In the genomic region with DNA sequence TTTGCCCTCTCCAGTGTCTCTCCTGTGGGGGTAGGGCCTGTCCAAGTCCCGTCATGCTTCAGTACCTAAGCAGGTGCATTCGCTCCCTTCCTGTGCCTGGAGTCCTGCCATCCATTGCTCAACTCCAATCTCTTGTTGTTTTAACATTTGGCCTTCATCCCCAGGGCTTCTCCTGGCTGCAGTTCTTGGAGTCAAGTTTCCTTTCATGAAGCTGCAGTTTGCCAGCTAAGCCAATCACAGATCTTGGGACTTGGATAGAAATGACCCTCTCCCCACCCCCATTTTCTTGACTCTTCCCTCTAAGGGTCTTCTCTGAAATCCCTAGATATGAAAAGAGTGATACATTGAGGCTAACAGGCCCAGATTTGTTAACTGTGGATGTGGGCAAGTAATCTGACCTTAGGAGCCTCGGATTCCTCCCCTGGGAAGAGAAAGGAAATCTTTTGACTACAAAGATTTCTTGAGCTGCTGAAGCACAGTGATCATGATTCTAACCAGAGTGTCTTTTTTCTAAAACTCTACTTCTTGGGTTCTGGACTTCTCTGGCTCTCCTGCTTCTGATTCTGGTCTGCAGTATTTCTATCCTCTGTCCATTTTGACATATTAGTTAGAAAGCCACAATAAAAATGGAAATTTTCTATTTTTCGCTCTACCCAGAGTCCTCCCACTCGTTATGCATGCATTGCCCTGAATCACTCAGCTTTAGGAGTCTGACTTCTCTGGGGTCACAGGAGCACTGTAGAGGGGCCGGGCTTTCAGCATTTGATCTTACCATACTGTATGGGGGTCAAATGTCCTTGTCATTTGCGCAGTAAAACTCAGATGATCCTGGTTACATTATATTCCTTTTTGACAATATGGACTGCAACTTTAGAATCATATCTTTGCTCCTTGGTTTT, we compare ENCODE assay signal across 8 cellular contexts.
DNase-seq lines count a peak whose midpoint lies in the region; ATAC-seq, FAIRE-seq and TF ChIP-seq lines count a peak whose summit lies in the region.

No MANE protein-coding gene starts in this region.

- POLR2A ChIA-PET in OCI-LY7 (lab: Charles Lee) = interaction anchor here (0.6 kb wide), 1 partner anchor 269 kb away, joined by 3 read pairs; no protein-coding TSS in a partner anchor

- CTCF ChIA-PET in OCI-LY7 (lab: Charles Lee; ENCODE audit: unreplicated experiment) = no interaction called here

- peaks cover 7% of the 10 kb centered on the region for H3K4me1 ChIP-seq in OCI-LY7 (ENCODE audit: insufficient read depth, low read length, poor library complexity, severe bottlenecking)

- no peaks in the 10 kb centered on the region for H4K20me1 ChIP-seq in OCI-LY7 (ENCODE audit: insufficient read depth, low read length)

- H3K4me2 ChIP-seq in OCI-LY7 (ENCODE audit: low read length) = 0 out of 2 replicates have a peak overlapping the region, but pooled peaks have one; percentile 5

- intact Hi-C loops in OCI-LY7 (cut with micrococcal nuclease; ENCODE audit: unreplicated experiment) = no loop called here
- intact Hi-C loops in left ventricle myocardium superior (cut with micrococcal nuclease) = no loop called here
- intact Hi-C loops in dorsolateral prefrontal cortex (cut with DNase I) = no loop called here

- H3K9me2 ChIP-seq in OCI-LY7 (ENCODE audit: insufficient read depth, low read length) = no peaks in the 10 kb centered on the region

- DNase-seq in HTR-8/SVneo (ENCODE audit: insufficient read length, low spot score) (peak; percentile 40), OCI-LY7 (ENCODE audit: low spot score) (no peak), left ventricle myocardium superior (peak; percentile 70), skeletal muscle cell (ENCODE audit: low read depth) (peak; percentile 14), hypothalamus (lab: John Stamatoyannopoulos, UW) (no peak), dorsolateral prefrontal cortex (no peak)

- BruUV-seq in OCI-LY7 (replicated peaks; lab: Mats Ljungman, UMichigan) = no TSS peak

- peak overlapping the region; percentile 30; the same call in 1 of the 2 replicates for H2AFZ ChIP-seq in OCI-LY7 (ENCODE audit: low read length)

- ATAC-seq in left ventricle myocardium superior (peak; percentile 87), HG02610 (IDR thresholded peaks at IDR 0.05; ENCODE audit: unreplicated experiment) (no peak), HG03520 (IDR thresholded peaks at IDR 0.05; ENCODE audit: unreplicated experiment) (no peak)

- no peaks in the 10 kb centered on the region for H3K9me3 ChIP-seq in OCI-LY7 (ENCODE audit: low read length)

- H3K4me3 ChIP-seq in OCI-LY7 (ENCODE audit: low read depth, low read length, poor library complexity, severe bottlenecking) = no peak overlapping the region
- no peak overlapping the region for H3K4me3 ChIP-seq in skeletal muscle cell (ENCODE audit: low read depth, low read length)
- H3K4me3 ChIP-seq in dorsolateral prefrontal cortex = no peak overlapping the region

- H3K27me3 ChIP-seq in dorsolateral prefrontal cortex = no peaks in the 10 kb centered on the region

- no peaks in the 10 kb centered on the region for H3K36me3 ChIP-seq in OCI-LY7 (ENCODE audit: insufficient read depth, low read length)

- no peak overlapping the region for H3K27ac ChIP-seq in OCI-LY7 (ENCODE audit: low read depth, low read length, poor library complexity, severe bottlenecking)
- H3K27ac ChIP-seq in dorsolateral prefrontal cortex = no peak overlapping the region

- TF ChIP-seq CTCF in OCI-LY7 (conservative IDR thresholded peaks at IDR 0.05; ENCODE audit: low read length) = no peak
- no peak for TF ChIP-seq CTCF in dorsolateral prefrontal cortex (IDR thresholded peaks at IDR 0.05 in 54 of 56, conservative IDR thresholded peaks at IDR 0.05 in 2 of 56; ENCODE audit: low read depth in 1 of 56, partially characterized antibody in 56 of 56)

- no peak for FAIRE-seq in HTR-8/SVneo (lab: Jason Lieb, UNC)

- H3K79me2 ChIP-seq in OCI-LY7 (ENCODE audit: insufficient read depth, low read depth, low read length) = no peaks in the 10 kb centered on the region

Comparison
In these comparisons a context has a peak if more than half of its experiments do, and no peak if none do; other contexts are left out.
1. DNase-seq: peak in HTR-8/SVneo (single experiment), left ventricle myocardium superior (single experiment) and skeletal muscle cell (single experiment); none in OCI-LY7 (single experiment), hypothalamus (0 of 51) and dorsolateral prefrontal cortex (0 of 10).